ENCODE assay signal across 8 cellular contexts in the genomic region with DNA sequence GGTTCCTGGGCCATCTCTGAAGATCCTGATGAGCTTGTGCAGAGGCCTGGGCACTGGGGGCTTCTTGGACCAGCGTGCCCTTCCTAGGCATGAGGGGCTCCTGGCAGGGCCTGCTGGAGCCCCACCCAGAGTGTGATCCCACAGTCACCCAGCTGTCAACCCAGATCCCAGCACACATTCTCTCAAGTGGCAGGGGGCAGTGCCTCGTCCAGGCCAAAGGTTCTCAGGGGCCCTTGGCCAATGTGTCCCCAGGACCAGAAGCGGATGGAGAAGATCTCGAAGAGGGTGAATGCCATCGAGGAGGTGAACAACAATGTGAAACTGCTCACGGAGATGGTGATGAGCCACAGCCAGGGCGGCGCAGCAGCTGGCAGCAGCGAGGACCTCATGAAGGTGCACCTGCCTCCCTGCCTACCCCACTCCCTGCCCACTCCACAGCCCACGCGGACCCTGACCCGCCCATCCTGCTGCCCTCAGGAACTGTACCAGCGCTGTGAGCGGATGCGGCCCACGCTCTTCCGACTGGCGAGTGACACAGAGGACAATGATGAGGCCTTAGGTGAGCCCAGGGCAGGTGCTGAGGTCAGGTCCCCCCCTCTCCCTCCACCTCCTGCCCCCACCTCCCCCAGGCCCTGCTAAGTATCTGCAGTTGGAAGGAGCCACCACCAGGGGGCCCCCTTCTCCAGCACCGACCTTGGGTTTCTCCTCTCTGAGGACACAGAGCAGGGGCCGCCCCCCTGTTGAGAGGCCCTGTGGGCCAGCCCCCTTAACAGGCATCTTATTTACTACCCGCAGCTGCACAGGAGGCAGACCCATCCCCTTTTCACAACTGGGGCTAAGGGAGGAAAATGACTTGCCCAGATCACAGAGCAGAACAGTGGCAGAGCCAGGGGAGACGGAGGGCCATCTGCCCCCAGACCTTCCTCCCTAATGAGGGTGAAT. TPM values are rescaled to one million over a fixed set of nuclear protein-coding genes. Genes with fewer than 3 reads are reported as not detected.
A peak's percentile ranks its signal among the peaks of the same experiment; 100 is the strongest.
DNase-seq lines count a peak whose midpoint lies in the region; TF ChIP-seq lines count a peak whose summit lies in the region.

No MANE protein-coding gene starts in this region.

- dilution Hi-C loops in mammary epithelial cell (cut with HindIII; ENCODE audit: low sequenced_read_pairs) = loop anchor here (5.0 kb wide), 2 partner anchors 34 to 51 kb away; partner anchors contain the start of gene PDXP

- peaks cover 14% of the 10 kb centered on the region; the same call in 1 of the 2 replicates for H3K36me3 ChIP-seq in Loucy (ENCODE audit: insufficient read depth, low read length)
- peaks cover 6% of the 10 kb centered on the region for H3K36me3 ChIP-seq in mammary epithelial cell (ENCODE audit: insufficient read depth, low read length)

- 0 out of 2 replicates have a peak, but pooled peaks cover 5% of the 10 kb centered on the region for H3F3A ChIP-seq in Loucy (ENCODE audit: low read depth)

- peak; percentile 82 for TF ChIP-seq CTCF in GM10248 (IDR thresholded peaks at IDR 0.05; ENCODE audit: control extremely low read depth, extremely low read depth, low read depth, missing control alignments)
- peak; percentile 90 for TF ChIP-seq CTCF in Loucy (conservative IDR thresholded peaks at IDR 0.05; ENCODE audit: low read length)
- TF ChIP-seq CTCF in mammary epithelial cell (conservative IDR thresholded peaks at IDR 0.05 in 1 of 2, IDR thresholded peaks at IDR 0.05 in 1 of 2; ENCODE audit: extremely low read depth in 1 of 2, insufficient read depth in 1 of 2, low read depth in 1 of 2, low read length in 2 of 2) = peak; percentile 53 to 78

- DNase-seq in GM10248 (ENCODE audit: extremely low spot score) = peak; percentile 86
- DNase-seq in activated CD4-positive, CD25-positive, alpha-beta regulatory T cell (lab: John Stamatoyannopoulos, UW) = peak; percentile 54 to 67 (median 60)
- DNase-seq in mammary epithelial cell = no peak
- peak; percentile 91 for DNase-seq in left kidney (ENCODE audit: low read depth, low spot score)
- peak; percentile 50 to 67 (median 61) for DNase-seq in stimulated activated CD4-positive, alpha-beta T cell treated with anti-CD3 and anti-CD28 coated beads, TNF-alpha, amount 100 ng/mL, for 48 hours (ENCODE audit: low read depth in 3 of 3)
- no peak for DNase-seq in cerebellar nuclear complex (lab: John Stamatoyannopoulos, UW)
- no peak for DNase-seq in H4 (ENCODE audit: low spot score)

- CTCF ChIA-PET in GM10248 (lab: Yijun Ruan, JAX) (interaction anchor here (0.8 to 14.3 kb wide), 11 partner anchors 11 to 282 kb away, joined by 3 to 248 read pairs (median 4); partner anchors contain the start of genes GGA1, MICALL1, NOL12 and SH3BP1), mammary epithelial cell (lab: Charles Lee; ENCODE audit: low non-redundant PET) (no interaction called here)

- 45% methylated on average over 14 of the region's 22 CpGs for WGBS in mammary epithelial cell (ENCODE audit: low coverage, missing lambda C conversion rate)

- in situ Hi-C loops in mammary epithelial cell (cut with MboI; ENCODE audit: low sequenced_read_pairs in 2 of 2) = loop anchor here in 1 of 2 donors (10.0 kb wide), 1 partner anchor 171 kb away; no protein-coding TSS in a partner anchor

- H3K9ac ChIP-seq in Loucy (ENCODE audit: low read depth, low read length, poor library complexity, severe bottlenecking) (peak overlapping the region; percentile 54), mammary epithelial cell (ENCODE audit: insufficient read depth, low read length) (no peak overlapping the region)

- peak overlapping the region; percentile 50 for H3K4me2 ChIP-seq in Loucy (ENCODE audit: low read depth, low read length, poor library complexity, severe bottlenecking)
- no peak overlapping the region for H3K4me2 ChIP-seq in mammary epithelial cell (ENCODE audit: insufficient read depth, low read depth, low read length)

- H3K9me3 ChIP-seq in Loucy (ENCODE audit: insufficient read depth, low read depth, low read length) (no peaks in the 10 kb centered on the region), mammary epithelial cell (replicated peaks; ENCODE audit: insufficient read depth, low read length) (no peaks in the 10 kb centered on the region)

- no peaks in the 10 kb centered on the region for H4K20me1 ChIP-seq in Loucy (ENCODE audit: insufficient read depth, low read length, poor library complexity, severe bottlenecking)
- no peaks in the 10 kb centered on the region for H4K20me1 ChIP-seq in mammary epithelial cell (ENCODE audit: insufficient read depth, low read length)

- H2AFZ ChIP-seq in Loucy (ENCODE audit: low read length) (no peak overlapping the region), mammary epithelial cell (ENCODE audit: low read depth, low read length) (no peak overlapping the region)

- H3K27me3 ChIP-seq in Loucy (ENCODE audit: insufficient read depth, low read length, poor library complexity, severe bottlenecking) = no peaks in the 10 kb centered on the region
- no peaks in the 10 kb centered on the region for H3K27me3 ChIP-seq in mammary epithelial cell (ENCODE audit: insufficient read depth, low read length)

- H3K79me2 ChIP-seq in Loucy (ENCODE audit: insufficient read depth, low read length) (no peaks in the 10 kb centered on the region), mammary epithelial cell (ENCODE audit: insufficient read depth, low read length) (no peaks in the 10 kb centered on the region)

- no peaks in the 10 kb centered on the region for H3K9me2 ChIP-seq in Loucy (replicated peaks; ENCODE audit: low read depth, low read length)

- no TSS peak for BruUV-seq in mammary epithelial cell (replicated peaks; lab: Mats Ljungman, UMichigan)

- H3K4me1 ChIP-seq in Loucy (ENCODE audit: insufficient read depth, low read length, poor library complexity, severe bottlenecking) = peaks cover 28% of the 10 kb centered on the region
- H3K4me1 ChIP-seq in mammary epithelial cell (ENCODE audit: insufficient read depth, low read length) = no peaks in the 10 kb centered on the region

- H3K4me3 ChIP-seq in Loucy (ENCODE audit: low read length, poor library complexity, severe bottlenecking) (no peak overlapping the region), mammary epithelial cell (replicated peaks in 1 of 3; ENCODE audit: insufficient read depth in 1 of 3, low read depth in 2 of 3, low read length in 3 of 3) (no peak overlapping the region)

- POLR2A ChIA-PET in GM10248 (lab: Yijun Ruan, JAX) = no interaction called here

- no peak overlapping the region for H3K27ac ChIP-seq in mammary epithelial cell (ENCODE audit: insufficient read depth, low read depth, low read length)

- intact Hi-C loops in mammary epithelial cell (cut with micrococcal nuclease) = loop anchor here (1.0 to 2.0 kb wide), 4 partner anchors 19 to 169 kb away; no protein-coding TSS in a partner anchor

RNA-seq across cellular contexts. Expression of gene GGA1, which starts 14.7 kb away (rescaled TPM):
- total RNA-seq in mammary epithelial cell = 10 to 100 TPM; 33.8 to 60.2 TPM
- polyA plus RNA-seq in mammary epithelial cell = 26.7 TPM
- polyA minus RNA-seq in mammary epithelial cell = 56.2 TPM
- total RNA-seq in H4 (2014; rRNA removed; shearing (Covaris generic)) = 8.2 and 31.3 TPM in 2 replicates

RNA-seq across cellular contexts. Expression of gene SH3BP1, which starts 16.1 kb away (rescaled TPM):
- 10 to 100 TPM; 28.2 to 65.9 TPM for total RNA-seq in mammary epithelial cell
- 43.7 TPM for polyA plus RNA-seq in mammary epithelial cell
- polyA minus RNA-seq in mammary epithelial cell = 77.9 TPM
- total RNA-seq in H4 (2014; rRNA removed; shearing (Covaris generic)) = 6.9 and 14.7 TPM in 2 replicates

RNA-seq across cellular contexts. Expression of gene PDXP, which starts 35.2 kb away (rescaled TPM):
- total RNA-seq in mammary epithelial cell = 1 to 10 TPM; 5.8 to 6.9 TPM
- 19.4 TPM for polyA plus RNA-seq in mammary epithelial cell
- 10.4 TPM for polyA minus RNA-seq in mammary epithelial cell
- 9.0 and 9.3 TPM in 2 replicates for total RNA-seq in H4 (2014; rRNA removed; shearing (Covaris generic))

RNA-seq across cellular contexts. Expression of gene LGALS2, which starts 43.5 kb away (rescaled TPM):
- not detected for total RNA-seq in mammary epithelial cell
- polyA plus RNA-seq in mammary epithelial cell = not detected
- polyA minus RNA-seq in mammary epithelial cell = not detected
- not detected in 2 replicates for total RNA-seq in H4 (2014; rRNA removed; shearing (Covaris generic))

RNA-seq across cellular contexts. Expression of gene LGALS1, which starts 52.1 kb away (rescaled TPM):
- total RNA-seq in mammary epithelial cell = 1,000 to 10,000 TPM; 2,888 to 3,171 TPM
- 6,743 TPM for polyA plus RNA-seq in mammary epithelial cell
- 4,799 TPM for polyA minus RNA-seq in mammary epithelial cell
- 1,239 and 1,549 TPM in 2 replicates for total RNA-seq in H4 (2014; rRNA removed; shearing (Covaris generic))

Comparison
In these comparisons a context has a peak if more than half of its experiments do, and no peak if none do; other contexts are left out.
1. DNase-seq: peak in GM10248 (single experiment), activated CD4-positive, CD25-positive, alpha-beta regulatory T cell (4 of 4), left kidney (single experiment) and stimulated activated CD4-positive, alpha-beta T cell treated with anti-CD3 and anti-CD28 coated beads, TNF-alpha, amount 100 ng/mL, for 48 hours (3 of 3); none in mammary epithelial cell (single experiment), cerebellar nuclear complex (0 of 2) and H4 (single experiment).
2. Peak in every context shown above with its lines, with median percentiles within 50 percentile points of each other: CTCF ChIP-seq.